1 cellular context compared by ENCODE assay signal in the genomic region with DNA sequence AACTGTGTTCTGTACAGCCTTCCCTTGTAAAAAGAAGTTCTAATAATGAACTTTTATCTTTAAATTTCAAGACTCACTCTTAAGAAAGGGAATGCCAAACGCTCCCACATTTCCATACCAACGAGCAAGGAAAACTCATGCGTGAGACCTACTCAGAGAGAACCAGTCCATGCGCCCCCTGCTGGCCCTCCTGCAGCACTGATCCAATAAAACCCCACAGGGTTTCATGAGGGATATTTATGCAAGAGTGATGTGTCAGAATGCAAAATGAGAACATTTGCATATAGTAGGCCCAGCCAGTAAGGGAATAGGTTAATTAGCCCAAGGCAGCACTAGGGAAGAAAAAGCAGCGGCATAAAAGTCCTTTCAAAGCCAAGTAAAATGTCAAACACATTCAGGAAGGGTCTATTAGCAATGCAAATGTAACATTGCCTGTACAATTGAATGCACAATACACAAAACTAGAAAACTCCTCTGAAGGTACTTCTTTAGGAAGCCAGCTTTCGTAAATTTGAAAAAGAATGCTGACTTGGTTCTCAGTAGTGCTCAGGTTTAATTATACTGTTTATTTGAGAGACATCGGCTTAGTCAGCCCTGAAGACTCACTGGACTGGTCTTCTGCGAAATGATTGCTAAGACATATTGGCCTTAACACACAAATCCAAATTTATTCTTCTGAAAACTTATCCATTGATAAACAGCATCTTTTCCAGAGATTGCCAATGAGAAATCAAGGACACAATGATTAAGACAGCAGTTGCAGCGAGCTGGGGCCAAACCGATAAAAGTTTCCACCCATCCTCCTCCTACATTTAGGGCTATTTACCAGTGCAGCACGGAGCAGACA.
TF ChIP-seq lines count a peak whose summit lies in the region.

No MANE protein-coding gene starts in this region.

TF ChIP-seq in K562, 482 proteins besides CTCF, POLR2A, EP300 and RAD21 (continued from another document):
- TF ChIP-seq, protein P1, sequence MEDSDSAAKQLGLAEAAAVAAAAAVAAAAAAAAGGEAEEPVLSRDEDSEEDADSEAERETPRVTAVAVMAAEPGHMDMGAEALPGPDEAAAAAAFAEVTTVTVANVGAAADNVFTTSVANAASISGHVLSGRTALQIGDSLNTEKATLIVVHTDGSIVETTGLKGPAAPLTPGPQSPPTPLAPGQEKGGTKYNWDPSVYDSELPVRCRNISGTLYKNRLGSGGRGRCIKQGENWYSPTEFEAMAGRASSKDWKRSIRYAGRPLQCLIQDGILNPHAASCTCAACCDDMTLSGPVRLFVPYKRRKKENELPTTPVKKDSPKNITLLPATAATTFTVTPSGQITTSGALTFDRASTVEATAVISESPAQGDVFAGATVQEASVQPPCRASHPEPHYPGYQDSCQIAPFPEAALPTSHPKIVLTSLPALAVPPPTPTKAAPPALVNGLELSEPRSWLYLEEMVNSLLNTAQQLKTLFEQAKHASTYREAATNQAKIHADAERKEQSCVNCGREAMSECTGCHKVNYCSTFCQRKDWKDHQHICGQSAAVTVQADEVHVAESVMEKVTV (CRISPR knock-in tag; IDR thresholded peaks at IDR 0.05), result peak; percentile 48; the same call in 1 of the 2 replicates
- no peak for TF ChIP-seq RNF2 (IDR thresholded peaks at IDR 0.05)
- no peak for TF ChIP-seq DIDO1 (tag; IDR thresholded peaks at IDR 0.05; ENCODE audit: low read depth)
- TF ChIP-seq, protein P2, sequence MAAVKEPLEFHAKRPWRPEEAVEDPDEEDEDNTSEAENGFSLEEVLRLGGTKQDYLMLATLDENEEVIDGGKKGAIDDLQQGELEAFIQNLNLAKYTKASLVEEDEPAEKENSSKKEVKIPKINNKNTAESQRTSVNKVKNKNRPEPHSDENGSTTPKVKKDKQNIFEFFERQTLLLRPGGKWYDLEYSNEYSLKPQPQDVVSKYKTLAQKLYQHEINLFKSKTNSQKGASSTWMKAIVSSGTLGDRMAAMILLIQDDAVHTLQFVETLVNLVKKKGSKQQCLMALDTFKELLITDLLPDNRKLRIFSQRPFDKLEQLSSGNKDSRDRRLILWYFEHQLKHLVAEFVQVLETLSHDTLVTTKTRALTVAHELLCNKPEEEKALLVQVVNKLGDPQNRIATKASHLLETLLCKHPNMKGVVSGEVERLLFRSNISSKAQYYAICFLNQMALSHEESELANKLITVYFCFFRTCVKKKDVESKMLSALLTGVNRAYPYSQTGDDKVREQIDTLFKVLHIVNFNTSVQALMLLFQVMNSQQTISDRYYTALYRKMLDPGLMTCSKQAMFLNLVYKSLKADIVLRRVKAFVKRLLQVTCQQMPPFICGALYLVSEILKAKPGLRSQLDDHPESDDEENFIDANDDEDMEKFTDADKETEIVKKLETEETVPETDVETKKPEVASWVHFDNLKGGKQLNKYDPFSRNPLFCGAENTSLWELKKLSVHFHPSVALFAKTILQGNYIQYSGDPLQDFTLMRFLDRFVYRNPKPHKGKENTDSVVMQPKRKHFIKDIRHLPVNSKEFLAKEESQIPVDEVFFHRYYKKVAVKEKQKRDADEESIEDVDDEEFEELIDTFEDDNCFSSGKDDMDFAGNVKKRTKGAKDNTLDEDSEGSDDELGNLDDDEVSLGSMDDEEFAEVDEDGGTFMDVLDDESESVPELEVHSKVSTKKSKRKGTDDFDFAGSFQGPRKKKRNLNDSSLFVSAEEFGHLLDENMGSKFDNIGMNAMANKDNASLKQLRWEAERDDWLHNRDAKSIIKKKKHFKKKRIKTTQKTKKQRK (IDR thresholded peaks at IDR 0.05; ENCODE audit: borderline replicate concordance, low read depth, low read length), result no peak
- TF ChIP-seq U2AF2 (optimal IDR thresholded peaks at IDR 0.05; ENCODE audit: low read depth, low read length), result no peak
- TF ChIP-seq DMBX1 (CRISPR knock-in tag; IDR thresholded peaks at IDR 0.05; ENCODE audit: borderline replicate concordance), result no peak
- no peak for TF ChIP-seq KDM4B (IDR thresholded peaks at IDR 0.05; ENCODE audit: borderline replicate concordance in 2 of 2, low read depth in 1 of 2)
- no peak for TF ChIP-seq NR2F6 (CRISPR knock-in tag; IDR thresholded peaks at IDR 0.05)
- peak; percentile 39; the same call in 1 of the 2 replicates for TF ChIP-seq CEBPG (CRISPR knock-in tag; IDR thresholded peaks at IDR 0.05)
- TF ChIP-seq CEBPG (tag; conservative IDR thresholded peaks at IDR 0.05 in 1 of 2, IDR thresholded peaks at IDR 0.05 in 1 of 2), result peak in 1 of 2 experiments; percentile 35; a peak in 2 of 4 replicates
- no peak for TF ChIP-seq PRMT5 (CRISPR knock-in tag; IDR thresholded peaks at IDR 0.05)
- TF ChIP-seq PHF20 (IDR thresholded peaks at IDR 0.05; ENCODE audit: partially characterized antibody), result no peak
- TF ChIP-seq, protein P3, sequence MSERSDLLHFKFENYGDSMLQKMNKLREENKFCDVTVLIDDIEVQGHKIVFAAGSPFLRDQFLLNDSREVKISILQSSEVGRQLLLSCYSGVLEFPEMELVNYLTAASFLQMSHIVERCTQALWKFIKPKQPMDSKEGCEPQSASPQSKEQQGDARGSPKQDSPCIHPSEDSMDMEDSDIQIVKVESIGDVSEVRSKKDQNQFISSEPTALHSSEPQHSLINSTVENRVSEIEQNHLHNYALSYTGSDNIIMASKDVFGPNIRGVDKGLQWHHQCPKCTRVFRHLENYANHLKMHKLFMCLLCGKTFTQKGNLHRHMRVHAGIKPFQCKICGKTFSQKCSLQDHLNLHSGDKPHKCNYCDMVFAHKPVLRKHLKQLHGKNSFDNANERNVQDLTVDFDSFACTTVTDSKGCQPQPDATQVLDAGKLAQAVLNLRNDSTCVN (CRISPR knock-in tag; IDR thresholded peaks at IDR 0.05), result no peak
- no peak for TF ChIP-seq E2F3 (CRISPR knock-in tag; IDR thresholded peaks at IDR 0.05)
- TF ChIP-seq PURB (CRISPR knock-in tag; IDR thresholded peaks at IDR 0.05; ENCODE audit: low read depth), result no peak
- TF ChIP-seq MYC (IDR thresholded peaks at IDR 0.05; ENCODE audit: low read depth, low read length), result peak; percentile 27; the same call in 1 of the 2 replicates
- TF ChIP-seq MYC (CRISPR knock-in tag; IDR thresholded peaks at IDR 0.05; ENCODE audit: borderline replicate concordance, low read depth), result no peak
- TF ChIP-seq ZNF589 (CRISPR knock-in tag; IDR thresholded peaks at IDR 0.05; ENCODE audit: low read depth), result 0 out of 2 replicates have a peak, but pooled peaks have one; percentile 28
- TF ChIP-seq ZBTB17 (CRISPR knock-in tag; IDR thresholded peaks at IDR 0.05), result no peak
- TF ChIP-seq NR2C1 (IDR thresholded peaks at IDR 0.05), result 0 out of 2 replicates have a peak, but pooled peaks have one; percentile 8
- TF ChIP-seq NR2C1 (tag; IDR thresholded peaks at IDR 0.05), result no peak
- no peak for TF ChIP-seq RFX1 (IDR thresholded peaks at IDR 0.05)
- TF ChIP-seq, protein P4, sequence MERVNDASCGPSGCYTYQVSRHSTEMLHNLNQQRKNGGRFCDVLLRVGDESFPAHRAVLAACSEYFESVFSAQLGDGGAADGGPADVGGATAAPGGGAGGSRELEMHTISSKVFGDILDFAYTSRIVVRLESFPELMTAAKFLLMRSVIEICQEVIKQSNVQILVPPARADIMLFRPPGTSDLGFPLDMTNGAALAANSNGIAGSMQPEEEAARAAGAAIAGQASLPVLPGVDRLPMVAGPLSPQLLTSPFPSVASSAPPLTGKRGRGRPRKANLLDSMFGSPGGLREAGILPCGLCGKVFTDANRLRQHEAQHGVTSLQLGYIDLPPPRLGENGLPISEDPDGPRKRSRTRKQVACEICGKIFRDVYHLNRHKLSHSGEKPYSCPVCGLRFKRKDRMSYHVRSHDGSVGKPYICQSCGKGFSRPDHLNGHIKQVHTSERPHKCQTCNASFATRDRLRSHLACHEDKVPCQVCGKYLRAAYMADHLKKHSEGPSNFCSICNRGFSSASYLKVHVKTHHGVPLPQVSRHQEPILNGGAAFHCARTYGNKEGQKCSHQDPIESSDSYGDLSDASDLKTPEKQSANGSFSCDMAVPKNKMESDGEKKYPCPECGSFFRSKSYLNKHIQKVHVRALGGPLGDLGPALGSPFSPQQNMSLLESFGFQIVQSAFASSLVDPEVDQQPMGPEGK (CRISPR knock-in tag; IDR thresholded peaks at IDR 0.05; ENCODE audit: borderline replicate concordance), result no peak
- TF ChIP-seq, protein P5, sequence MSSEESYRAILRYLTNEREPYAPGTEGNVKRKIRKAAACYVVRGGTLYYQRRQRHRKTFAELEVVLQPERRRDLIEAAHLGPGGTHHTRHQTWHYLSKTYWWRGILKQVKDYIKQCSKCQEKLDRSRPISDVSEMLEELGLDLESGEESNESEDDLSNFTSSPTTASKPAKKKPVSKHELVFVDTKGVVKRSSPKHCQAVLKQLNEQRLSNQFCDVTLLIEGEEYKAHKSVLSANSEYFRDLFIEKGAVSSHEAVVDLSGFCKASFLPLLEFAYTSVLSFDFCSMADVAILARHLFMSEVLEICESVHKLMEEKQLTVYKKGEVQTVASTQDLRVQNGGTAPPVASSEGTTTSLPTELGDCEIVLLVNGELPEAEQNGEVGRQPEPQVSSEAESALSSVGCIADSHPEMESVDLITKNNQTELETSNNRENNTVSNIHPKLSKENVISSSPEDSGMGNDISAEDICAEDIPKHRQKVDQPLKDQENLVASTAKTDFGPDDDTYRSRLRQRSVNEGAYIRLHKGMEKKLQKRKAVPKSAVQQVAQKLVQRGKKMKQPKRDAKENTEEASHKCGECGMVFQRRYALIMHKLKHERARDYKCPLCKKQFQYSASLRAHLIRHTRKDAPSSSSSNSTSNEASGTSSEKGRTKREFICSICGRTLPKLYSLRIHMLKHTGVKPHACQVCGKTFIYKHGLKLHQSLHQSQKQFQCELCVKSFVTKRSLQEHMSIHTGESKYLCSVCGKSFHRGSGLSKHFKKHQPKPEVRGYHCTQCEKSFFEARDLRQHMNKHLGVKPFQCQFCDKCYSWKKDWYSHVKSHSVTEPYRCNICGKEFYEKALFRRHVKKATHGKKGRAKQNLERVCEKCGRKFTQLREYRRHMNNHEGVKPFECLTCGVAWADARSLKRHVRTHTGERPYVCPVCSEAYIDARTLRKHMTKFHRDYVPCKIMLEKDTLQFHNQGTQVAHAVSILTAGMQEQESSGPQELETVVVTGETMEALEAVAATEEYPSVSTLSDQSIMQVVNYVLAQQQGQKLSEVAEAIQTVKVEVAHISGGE (CRISPR knock-in tag; IDR thresholded peaks at IDR 0.05), result no peak
- no peak for TF ChIP-seq ZNF3 (CRISPR knock-in tag; IDR thresholded peaks at IDR 0.05)
- no peak for TF ChIP-seq ZNF764 (CRISPR knock-in tag; IDR thresholded peaks at IDR 0.05; ENCODE audit: low read depth)
- peak in 1 of 2 experiments; percentile 68; a peak in 2 of 4 replicates for TF ChIP-seq MAZ (CRISPR knock-in tag; conservative IDR thresholded peaks at IDR 0.05 in 1 of 2, IDR thresholded peaks at IDR 0.05 in 1 of 2)
- no peak for TF ChIP-seq SMARCA5 (IDR thresholded peaks at IDR 0.05)
